8 cellular contexts compared by ENCODE assay signal in the genomic region with DNA sequence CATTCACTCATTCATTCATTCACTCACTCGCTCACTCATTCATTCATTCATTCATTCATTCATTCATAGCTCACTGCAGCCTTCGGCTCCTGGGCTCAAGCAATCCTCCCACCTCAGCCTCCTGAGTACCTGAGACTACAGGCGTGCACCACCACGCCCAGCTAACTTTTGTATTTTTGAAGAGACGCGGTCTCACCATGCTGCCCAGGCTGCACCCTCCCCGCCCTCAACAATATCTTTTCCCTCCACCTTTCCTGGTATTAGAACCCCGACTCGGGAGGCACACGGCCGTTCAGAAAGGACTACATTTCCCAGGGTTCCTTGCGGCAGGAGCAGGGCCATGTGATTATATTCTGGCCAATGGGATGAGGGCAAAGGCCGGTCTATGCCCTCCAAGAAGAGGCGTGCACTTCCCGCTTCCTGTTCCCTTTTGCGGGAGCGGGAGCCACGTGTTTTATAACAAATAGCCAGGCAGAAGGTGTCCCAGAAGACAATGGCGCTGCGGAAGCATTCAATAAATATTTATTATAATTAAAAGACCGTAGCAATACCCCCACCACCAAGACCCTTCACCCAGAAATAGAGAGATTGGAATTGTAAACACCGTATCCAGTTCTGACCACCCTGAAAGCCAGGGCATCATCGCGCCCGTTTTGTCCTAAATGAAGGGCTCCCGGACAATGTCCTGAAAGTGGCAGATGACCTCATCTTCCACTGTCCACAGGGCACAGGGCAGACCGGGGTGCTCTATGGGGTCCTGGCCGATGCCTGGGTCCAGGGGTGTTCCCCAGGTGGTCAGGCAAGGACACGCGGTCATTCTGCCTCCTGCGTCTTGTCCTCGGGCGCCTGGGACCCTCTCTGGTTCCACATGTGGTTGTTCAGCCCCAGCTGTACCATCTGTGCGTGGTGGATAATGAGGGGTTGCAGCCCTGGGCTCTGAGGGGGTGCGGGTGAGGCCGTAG. TPM values are rescaled to one million over a fixed set of nuclear protein-coding genes. Genes with fewer than 3 reads are reported as not detected.
DNase-seq lines count a peak whose midpoint lies in the region; ATAC-seq and TF ChIP-seq lines count a peak whose summit lies in the region.

No MANE protein-coding gene starts in this region.

- H3K4me3 ChIP-seq in epithelial cell of proximal tubule (ENCODE audit: low read depth, low read length) (peak overlapping the region; percentile 32), muscle layer of colon (ENCODE audit: low read depth in 1 of 2, low read length in 2 of 2) (peak overlapping the region in 1 of 2 donors; percentile 56)

- DNase-seq in DMS153 (lab: John Stamatoyannopoulos, UW) (peak; percentile 96), KBM-7 (peak; percentile 93), activated T-cell treated with anti-CD3 and anti-CD28 coated beads for 48 hours (ENCODE audit: low read depth) (peak; percentile 64), epithelial cell of proximal tubule (ENCODE audit: low read depth) (no peak)
- peak; percentile 86 for DNase-seq in stimulated activated CD8-positive, alpha-beta memory T cell treated with anti-CD3 and anti-CD28 coated beads, Interleukin-4, amount 100 ng/mL, for 48 hours

- H3K4me1 ChIP-seq in muscle layer of colon (ENCODE audit: insufficient read depth, low read length): peaks cover 17% of the 10 kb centered on the region

- peak overlapping the region; percentile 23 for H3K27ac ChIP-seq in muscle layer of colon (ENCODE audit: low read depth, low read length)

- H3K9ac ChIP-seq in muscle layer of colon (ENCODE audit: low read length): no peak overlapping the region

- no peak for ATAC-seq in GM18520 (IDR thresholded peaks at IDR 0.05; ENCODE audit: unreplicated experiment)

- no peaks in the 10 kb centered on the region for H3K9me3 ChIP-seq in muscle layer of colon (ENCODE audit: low read length)

- TF ChIP-seq CTCF in epithelial cell of proximal tubule (conservative IDR thresholded peaks at IDR 0.05; ENCODE audit: low read depth, low read length): no peak

- H3K36me3 ChIP-seq in muscle layer of colon (ENCODE audit: insufficient read depth, low read length): peaks cover 21% of the 10 kb centered on the region

- H3K27me3 ChIP-seq in muscle layer of colon (ENCODE audit: control insufficient read depth in 1 of 2, insufficient read depth in 2 of 2, low read length in 2 of 2): no peaks in the 10 kb centered on the region

- in situ Hi-C loops in KBM-7 (cut with MboI; ENCODE audit: low pct_unique_long_range_greater_than_20kb, low sequenced_read_pairs): no loop called here

TF ChIP-seq in PFSK-1, 5 proteins besides CTCF, POLR2A, EP300 and RAD21:
- TF ChIP-seq POLR2AphosphoS5 (IDR thresholded peaks at IDR 0.05; ENCODE audit: low read depth, low read length) (peak; percentile 56; the same call in 1 of the 2 replicates), TAF1 (IDR thresholded peaks at IDR 0.05; ENCODE audit: borderline replicate concordance, insufficient read depth, low read length) (no peak), SIN3A (IDR thresholded peaks at IDR 0.05; ENCODE audit: borderline replicate concordance, insufficient read depth, low read length) (peak; percentile 80; the same call in 1 of the 2 replicates), FOXP2 (optimal IDR thresholded peaks at IDR 0.05; ENCODE audit: borderline replicate concordance, extremely low read depth, extremely low read length, insufficient read depth) (no peak)
- TF ChIP-seq, protein P1, sequence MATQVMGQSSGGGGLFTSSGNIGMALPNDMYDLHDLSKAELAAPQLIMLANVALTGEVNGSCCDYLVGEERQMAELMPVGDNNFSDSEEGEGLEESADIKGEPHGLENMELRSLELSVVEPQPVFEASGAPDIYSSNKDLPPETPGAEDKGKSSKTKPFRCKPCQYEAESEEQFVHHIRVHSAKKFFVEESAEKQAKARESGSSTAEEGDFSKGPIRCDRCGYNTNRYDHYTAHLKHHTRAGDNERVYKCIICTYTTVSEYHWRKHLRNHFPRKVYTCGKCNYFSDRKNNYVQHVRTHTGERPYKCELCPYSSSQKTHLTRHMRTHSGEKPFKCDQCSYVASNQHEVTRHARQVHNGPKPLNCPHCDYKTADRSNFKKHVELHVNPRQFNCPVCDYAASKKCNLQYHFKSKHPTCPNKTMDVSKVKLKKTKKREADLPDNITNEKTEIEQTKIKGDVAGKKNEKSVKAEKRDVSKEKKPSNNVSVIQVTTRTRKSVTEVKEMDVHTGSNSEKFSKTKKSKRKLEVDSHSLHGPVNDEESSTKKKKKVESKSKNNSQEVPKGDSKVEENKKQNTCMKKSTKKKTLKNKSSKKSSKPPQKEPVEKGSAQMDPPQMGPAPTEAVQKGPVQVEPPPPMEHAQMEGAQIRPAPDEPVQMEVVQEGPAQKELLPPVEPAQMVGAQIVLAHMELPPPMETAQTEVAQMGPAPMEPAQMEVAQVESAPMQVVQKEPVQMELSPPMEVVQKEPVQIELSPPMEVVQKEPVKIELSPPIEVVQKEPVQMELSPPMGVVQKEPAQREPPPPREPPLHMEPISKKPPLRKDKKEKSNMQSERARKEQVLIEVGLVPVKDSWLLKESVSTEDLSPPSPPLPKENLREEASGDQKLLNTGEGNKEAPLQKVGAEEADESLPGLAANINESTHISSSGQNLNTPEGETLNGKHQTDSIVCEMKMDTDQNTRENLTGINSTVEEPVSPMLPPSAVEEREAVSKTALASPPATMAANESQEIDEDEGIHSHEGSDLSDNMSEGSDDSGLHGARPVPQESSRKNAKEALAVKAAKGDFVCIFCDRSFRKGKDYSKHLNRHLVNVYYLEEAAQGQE (IDR thresholded peaks at IDR 0.05; ENCODE audit: insufficient read depth in 1 of 2, low read depth in 2 of 2, low read length in 2 of 2): no peak

RNA-seq across cellular contexts. Expression of a gene that starts 15.8 kb away (rescaled TPM):
- polyA plus RNA-seq in PFSK-1 (2012; ENCODE audit: insufficient read length, low read depth): 25.0 TPM
- total RNA-seq in epithelial cell of proximal tubule: 6.0 and 7.4 TPM in 2 replicates

RNA-seq across cellular contexts. Expression of a gene that starts 24.2 kb away (rescaled TPM):
- polyA plus RNA-seq in PFSK-1 (2012; ENCODE audit: insufficient read length, low read depth): 3.8 TPM
- 10.4 and 16.3 TPM in 2 replicates for total RNA-seq in epithelial cell of proximal tubule

RNA-seq across cellular contexts. Expression of a gene that starts 51.8 kb away (rescaled TPM):
- polyA plus RNA-seq in PFSK-1 (2012; ENCODE audit: insufficient read length, low read depth): 76.0 TPM
- total RNA-seq in epithelial cell of proximal tubule: 151 and 178 TPM in 2 replicates
